ENCODE assay signal across 9 cellular contexts in genomic region chr5:1345876-1346626, GRCh38. TPM values are rescaled to one million over a fixed set of nuclear protein-coding genes. Genes with fewer than 3 reads are reported as not detected.
DNase-seq lines count a peak whose midpoint lies in the region; FAIRE-seq and TF ChIP-seq lines count a peak whose summit lies in the region.
"Had no signal": no experiment of that assay in that cellular context is flagged by ENCODE, and none has a peak within 500 bp of the region (broad histone marks: within the 10 kb centered on the region; RNA-seq: fewer than 3 reads in every experiment).

No MANE protein-coding gene starts in this region.

- H3K36me3 Mint-ChIP-seq in activated T-cell treated with anti-CD3 and anti-CD28 coated beads, Interleukin-2, amount 50 U/mL, for 24 hours (ENCODE audit: low read depth), result peaks cover 33% of the 10 kb centered on the region
- H3K36me3 Mint-ChIP-seq in astrocyte (ENCODE audit: low read depth, unreplicated experiment), result peaks cover 12% of the 10 kb centered on the region

- peaks cover 40% of the 10 kb centered on the region for H3K79me2 ChIP-seq in astrocyte (ENCODE audit: insufficient read depth, low read length)

- H3K4me3 Mint-ChIP-seq in activated T-cell treated with anti-CD3 and anti-CD28 coated beads, Interleukin-2, amount 50 U/mL, for 24 hours, result peak overlapping the region; percentile 81
- H3K4me3 Mint-ChIP-seq in astrocyte (ENCODE audit: unreplicated experiment), result peak overlapping the region; percentile 87

- H3K4me1 ChIP-seq in astrocyte (ENCODE audit: insufficient read depth, low read length) (peaks cover 12% of the 10 kb centered on the region), tibial nerve (peaks cover 0 to 33% (median 16%) of the 10 kb centered on the region in 4 donors)

- no peak for DNase-seq in activated T-cell treated with anti-CD3 and anti-CD28 coated beads, Interleukin-2, amount 50 U/mL, for 24 hours
- no peak for DNase-seq in activated T-cell treated with anti-CD3 and anti-CD28 coated beads, Interleukin-2, amount 50 U/mL, for 48 hours
- DNase-seq in astrocyte (ENCODE audit: low read depth), result no peak
- no peak for DNase-seq in lower leg skin (ENCODE audit: low spot score in 2 of 2)
- no peak for DNase-seq in tibial nerve (ENCODE audit: low spot score in 2 of 2)
- DNase-seq in 8988T, result no peak
- no peak for DNase-seq in T-helper 9 cell
- no peak for DNase-seq in NCI-H524 (lab: John Stamatoyannopoulos, UW)

- H3K9me3 ChIP-seq in astrocyte (ENCODE audit: insufficient read depth, low read depth, low read length), result no peaks in the 10 kb centered on the region
- no peaks in the 10 kb centered on the region for H3K9me3 ChIP-seq in tibial nerve

- H3K4me2 ChIP-seq in astrocyte (ENCODE audit: low read length), result peak overlapping the region; percentile 94

- peak overlapping the region; percentile 82 for H3K27ac Mint-ChIP-seq in activated T-cell treated with anti-CD3 and anti-CD28 coated beads, Interleukin-2, amount 50 U/mL, for 24 hours
- peak overlapping the region; percentile 72 for H3K27ac Mint-ChIP-seq in astrocyte (ENCODE audit: unreplicated experiment)

- H3K27me3 ChIP-seq in astrocyte (ENCODE audit: insufficient read depth, low read length) (no peaks in the 10 kb centered on the region), tibial nerve (no peaks in the 10 kb centered on the region)

- TF ChIP-seq POLR2A in lower leg skin (IDR thresholded peaks at IDR 0.05) (no peak), tibial nerve (IDR thresholded peaks at IDR 0.05) (no peak)

- FAIRE-seq in astrocyte (lab: Jason Lieb, UNC), result no peak

- TF ChIP-seq CTCF in astrocyte (IDR thresholded peaks at IDR 0.05; ENCODE audit: insufficient read depth, low read depth, low read length) (no peak), lower leg skin (IDR thresholded peaks at IDR 0.05) (no peak), tibial nerve (IDR thresholded peaks at IDR 0.05) (no peak)

- peak overlapping the region; percentile 93 for H2AFZ ChIP-seq in astrocyte (ENCODE audit: low read depth, low read length)

- peak overlapping the region; percentile 99 for H3K9ac ChIP-seq in astrocyte (ENCODE audit: low read length)

- H3K4me3 ChIP-seq in astrocyte (ENCODE audit: insufficient read depth, low read depth, low read length) (peak overlapping the region; percentile 97), lower leg skin (ENCODE audit: low read depth, poor library complexity, severe bottlenecking) (peak overlapping the region; percentile 85), tibial nerve (peak overlapping the region; percentile 63 to 84 (median 80))

- no peak for TF ChIP-seq EP300 in tibial nerve (IDR thresholded peaks at IDR 0.05)

- H4K20me1 ChIP-seq in astrocyte (ENCODE audit: insufficient read depth, low read length), result peaks cover 26% of the 10 kb centered on the region

- no peaks in the 10 kb centered on the region for H3K9me3 Mint-ChIP-seq in activated T-cell treated with anti-CD3 and anti-CD28 coated beads, Interleukin-2, amount 50 U/mL, for 24 hours
- H3K9me3 Mint-ChIP-seq in astrocyte (ENCODE audit: unreplicated experiment), result no peaks in the 10 kb centered on the region

- intact Hi-C loops in lower leg skin (cut with DNase I; ENCODE audit: low total_unique reads), result no loop called here

- 64 to 72% methylated on average over 24 to 27 of the region's 27 CpGs for WGBS in lower leg skin, 2 donors
- 87 to 88% methylated on average over 27 of the region's 27 CpGs for WGBS in tibial nerve, 2 donors

- H3K4me1 Mint-ChIP-seq in activated T-cell treated with anti-CD3 and anti-CD28 coated beads, Interleukin-2, amount 50 U/mL, for 24 hours (ENCODE audit: low read depth), result peaks cover 31% of the 10 kb centered on the region
- peaks cover 15% of the 10 kb centered on the region for H3K4me1 Mint-ChIP-seq in astrocyte (ENCODE audit: low read depth, unreplicated experiment)

- H3K36me3 ChIP-seq in astrocyte (ENCODE audit: insufficient read depth, low read length) (peaks cover 9% of the 10 kb centered on the region), tibial nerve (peaks cover 0 to 24% (median 5%) of the 10 kb centered on the region in 3 donors)

- H3K27me3 Mint-ChIP-seq in activated T-cell treated with anti-CD3 and anti-CD28 coated beads, Interleukin-2, amount 50 U/mL, for 24 hours, result no peaks in the 10 kb centered on the region
- H3K27me3 Mint-ChIP-seq in astrocyte (ENCODE audit: low read depth, unreplicated experiment), result no peaks in the 10 kb centered on the region

- no peak overlapping the region for H3K27ac ChIP-seq in astrocyte (ENCODE audit: low read depth, low read length)
- peak overlapping the region in 3 of 4 donors; percentile 73 to 86 (median 84) for H3K27ac ChIP-seq in tibial nerve

RNA-seq across cellular contexts. Expression of gene CLPTM1L, which starts 1.2 kb away (rescaled TPM):
- 131 TPM in 2 replicates for total RNA-seq in astrocyte
- 100 to 1,000 TPM in 3 of 4 donors, 10 to 100 TPM in 1; 82.8 to 123 (median 102) TPM for total RNA-seq in lower leg skin
- total RNA-seq in tibial nerve, result 100 to 1,000 TPM in 1 of 4 donors, 10 to 100 TPM in 3; 68.8 to 102 (median 84.4) TPM

RNA-seq across cellular contexts. Expression of gene TERT, which starts 51.2 kb away (rescaled TPM):
- total RNA-seq in astrocyte (0.10 and 0.50 TPM in 2 replicates), lower leg skin (under 1 TPM in 2 of 4 donors, not detected in 2; 0.13 to 0.38 TPM), tibial nerve (not detected)
- total RNA-seq: lung microvascular endothelial cell had no signal
